ENCODE assay signal across 30 cellular contexts in the genomic region with DNA sequence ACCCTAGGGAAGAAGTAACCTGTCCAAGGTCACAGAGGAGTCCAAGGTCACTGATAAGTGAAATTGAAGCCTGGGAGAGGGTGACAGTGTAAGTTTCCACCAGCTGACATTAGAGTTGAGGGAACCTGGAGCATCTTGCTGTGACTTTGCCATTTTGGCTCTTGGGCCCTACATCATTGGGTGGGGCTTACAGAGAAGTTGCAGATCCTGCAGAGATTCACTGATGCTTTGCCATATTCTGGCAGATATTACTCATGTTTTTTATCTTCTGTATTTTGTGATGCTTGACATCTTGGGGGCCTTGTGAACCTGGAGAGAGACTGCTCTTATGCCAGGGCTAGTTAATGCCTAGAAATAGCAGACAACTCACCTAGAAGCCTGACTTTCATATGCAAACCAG. TPM values are rescaled to one million over a fixed set of nuclear protein-coding genes. Genes with fewer than 3 reads are reported as not detected.
"Had no signal": no experiment of that assay in that cellular context is flagged by ENCODE, and none has a peak within 500 bp of the region (broad histone marks: within the 10 kb centered on the region; RNA-seq: fewer than 3 reads in every experiment).

No MANE protein-coding gene starts in this region.

- H3K9me3 ChIP-seq: ascending aorta, Peyer's patch, SJSA1, SK-N-SH had no signal

- FAIRE-seq: TTC549 had no signal

- H3K9ac ChIP-seq: SK-N-SH had no signal

- H3K4me1 Mint-ChIP-seq: activated T-helper 17 cell treated with anti-CD3 and anti-CD28 coated beads, Interleukin-2, amount 50 U/mL, for 72 hours had no signal

- H3K4me3 Mint-ChIP-seq: activated CD4-positive, alpha-beta T cell treated with anti-CD3 and anti-CD28 coated beads, Interleukin-2, amount 10 ng/mL, durations not matched to agents 24 days and 14 days; activated T-cell treated with anti-CD3 and anti-CD28 coated beads, Interleukin-2, amount 50 U/mL, for 72 hours; activated T-helper 17 cell treated with anti-CD3 and anti-CD28 coated beads, Interleukin-2, amount 50 U/mL, for 72 hours; T-helper 1 cell treated with Interleukin-12 subunit alpha and Interleukin-12 subunit beta and Interleukin-4 antibody, amounts not matched to agents 30 μg/mL and 1 μg/mL, for 36 hours; T-helper 2 cell treated with Interferon-gamma antibody and Interleukin-4, amounts not matched to agents 5 μg/mL and 100 μg/mL, for 36 hours had no signal

- H3K36me3 Mint-ChIP-seq: activated naive CD4-positive, alpha-beta T cell treated with anti-CD3 and anti-CD28 coated beads, Interleukin-2, amount 50 U/mL, for 72 hours had no signal

- ATAC-seq: activated naive CD4-positive, alpha-beta T cell treated with anti-CD3 and anti-CD28 coated beads, Interleukin-2, amount 50 U/mL, for 72 hours; activated T-cell treated with anti-CD3 and anti-CD28 coated beads, Interleukin-2, amount 50 U/mL, for 72 hours; activated T-helper 17 cell treated with anti-CD3 and anti-CD28 coated beads, Interleukin-2, amount 50 U/mL, for 72 hours; PC-3 had no signal

- H3K27ac ChIP-seq: ascending aorta, cardiac muscle cell, Peyer's patch, SJSA1 had no signal

- H3K36me3 ChIP-seq: ascending aorta, cardiac muscle cell, Peyer's patch, SJSA1 had no signal

- H3K4me2 ChIP-seq: SK-N-SH had no signal

- H3K27ac Mint-ChIP-seq: activated CD4-positive, alpha-beta T cell treated with anti-CD3 and anti-CD28 coated beads, Interleukin-2, amount 10 ng/mL, durations not matched to agents 24 days and 14 days; activated naive CD4-positive, alpha-beta T cell treated with anti-CD3 and anti-CD28 coated beads, Interleukin-2, amount 50 U/mL, for 72 hours; activated T-cell treated with anti-CD3 and anti-CD28 coated beads, Interleukin-2, amount 50 U/mL, for 72 hours; activated T-helper 17 cell treated with anti-CD3 and anti-CD28 coated beads, Interleukin-2, amount 50 U/mL, for 72 hours; T-helper 1 cell treated with Interleukin-12 subunit alpha and Interleukin-12 subunit beta and Interleukin-4 antibody, amounts not matched to agents 30 μg/mL and 1 μg/mL, for 36 hours; T-helper 2 cell treated with Interferon-gamma antibody and Interleukin-4, amounts not matched to agents 5 μg/mL and 100 μg/mL, for 36 hours had no signal

- H3K27me3 ChIP-seq: ascending aorta, cardiac muscle cell, Peyer's patch, SJSA1 had no signal

- DNase-seq: activated CD4-positive, alpha-beta T cell treated with anti-CD3 and anti-CD28 coated beads, Interleukin-2, amount 10 ng/mL, durations not matched to agents 24 days and 14 days; activated CD4-positive, alpha-beta T cell treated with anti-CD3 and anti-CD28 coated beads, Interleukin-2, amount 50 U/mL, for 4 hours; activated gamma-delta T cell; activated naive CD4-positive, alpha-beta T cell treated with Interleukin-2 at 50 U/mL for 16 hours; activated T-cell treated with anti-CD3 and anti-CD28 coated beads, Interleukin-2, amount 50 U/mL, for 1 hour; activated T-cell treated with anti-CD3 and anti-CD28 coated beads, Interleukin-2, amount 50 U/mL, for 72 hours; amygdala; NCI-H1048; NCI-H1105 treated with DMSO at 0.1 percent for 48 hours; NCI-H1436; NCI-H1694; NCI-H2029; NCI-H345; NCI-H510A; NCI-H526; NCI-H748 treated with DMSO at 0.1 percent for 48 hours; NK-92 treated with Interleukin-12 subunit alpha and Interleukin-12 subunit beta, amount 100 ng/mL, for 24 hours; PC-3; Peyer's patch; RPMI8226; SHP77 treated with DMSO at 0.1 percent for 48 hours; SK-N-SH had no signal

- H3K4me1 ChIP-seq: ascending aorta, Peyer's patch, SJSA1 had no signal

- H3K9me3 Mint-ChIP-seq: activated CD4-positive, alpha-beta T cell treated with anti-CD3 and anti-CD28 coated beads, Interleukin-2, amount 10 ng/mL, durations not matched to agents 24 days and 14 days; activated naive CD4-positive, alpha-beta T cell treated with anti-CD3 and anti-CD28 coated beads, Interleukin-2, amount 50 U/mL, for 72 hours; activated T-cell treated with anti-CD3 and anti-CD28 coated beads, Interleukin-2, amount 50 U/mL, for 72 hours; activated T-helper 17 cell treated with anti-CD3 and anti-CD28 coated beads, Interleukin-2, amount 50 U/mL, for 72 hours; T-helper 1 cell treated with Interleukin-12 subunit alpha and Interleukin-12 subunit beta and Interleukin-4 antibody, amounts not matched to agents 30 μg/mL and 1 μg/mL, for 36 hours; T-helper 2 cell treated with Interferon-gamma antibody and Interleukin-4, amounts not matched to agents 5 μg/mL and 100 μg/mL, for 36 hours had no signal

- H3K4me3 ChIP-seq: ascending aorta, cardiac muscle cell, Peyer's patch, SJSA1 had no signal

RNA-seq across cellular contexts. Expression of a gene that starts 36.5 kb away (rescaled TPM):
- total RNA-seq: ascending aorta, cardiac muscle cell had no signal
